21 cellular contexts compared by ENCODE assay signal in the genomic region with DNA sequence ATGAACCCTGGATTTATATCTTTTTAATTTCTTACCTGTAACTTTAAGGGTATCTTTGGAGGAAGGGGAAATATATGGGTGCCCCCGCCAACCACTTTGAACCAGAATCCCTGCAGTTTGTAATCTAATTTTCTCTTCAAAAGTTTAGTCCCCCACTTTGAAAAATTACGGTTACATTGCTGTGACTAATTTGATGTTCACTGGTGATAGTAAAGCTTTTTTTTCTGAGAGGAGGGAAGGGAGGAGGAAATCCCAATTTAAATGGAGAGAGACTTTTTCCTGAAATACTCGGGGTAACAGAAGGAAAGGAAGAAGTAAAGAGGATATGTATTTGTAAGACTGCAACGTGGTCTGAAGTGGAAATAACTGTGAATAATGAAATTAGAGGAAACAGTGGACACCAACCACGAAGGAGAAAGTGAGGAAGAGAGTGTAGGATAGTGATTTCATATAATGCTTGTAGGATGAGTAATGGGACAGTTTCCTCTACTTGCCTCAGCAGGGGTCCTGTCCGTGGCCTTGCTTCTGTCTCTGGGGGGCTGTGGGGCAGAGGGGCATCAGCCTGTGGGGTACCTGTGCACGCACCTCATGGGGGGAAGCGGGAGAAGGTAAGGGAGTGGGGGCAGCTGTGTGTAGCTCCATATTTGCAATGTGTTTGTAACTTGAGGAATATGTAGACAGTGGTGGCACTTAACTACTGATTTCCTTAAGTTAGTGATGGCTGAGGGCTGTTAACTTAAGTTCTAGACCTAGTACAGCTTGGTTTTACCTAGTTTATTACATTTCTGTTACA.
DNase-seq lines count a peak whose midpoint lies in the region; ATAC-seq and TF ChIP-seq lines count a peak whose summit lies in the region.
"Had no signal": no experiment of that assay in that cellular context is flagged by ENCODE, and none has a peak within 500 bp of the region (broad histone marks: within the 10 kb centered on the region; RNA-seq: fewer than 3 reads in every experiment).

No MANE protein-coding gene starts in this region.

- H3K79me2 ChIP-seq in PC-3 (ENCODE audit: low read length), result no peaks in the 10 kb centered on the region

- H3F3A ChIP-seq in PC-3 (ENCODE audit: low read length, unreplicated experiment), result no peaks in the 10 kb centered on the region

- H3K9me2 ChIP-seq in PC-3 (replicated peaks; ENCODE audit: low read length), result no peaks in the 10 kb centered on the region

- H3K4me3 ChIP-seq in PC-3 (ENCODE audit: low read length) (no peak overlapping the region), coronary artery (peak overlapping the region; percentile 46), skeletal muscle satellite cell (ENCODE audit: low read length) (no peak overlapping the region)
- H3K4me3 ChIP-seq: Peyer's patch, testis had no signal

- POLR2A ChIA-PET in PC-3 (lab: Charles Lee; ENCODE audit: unreplicated experiment), result no interaction called here

- BruUV-seq in PC-3 (replicated peaks; lab: Mats Ljungman, UMichigan), result no TSS peak

- ATAC-seq in PC-3, result no peak
- ATAC-seq in GM19463 (IDR thresholded peaks at IDR 0.05; ENCODE audit: unreplicated experiment), result no peak
- ATAC-seq in HG02970 (IDR thresholded peaks at IDR 0.05; ENCODE audit: low FRiP score, unreplicated experiment), result no peak
- ATAC-seq in HG03354 (IDR thresholded peaks at IDR 0.05; ENCODE audit: poor library complexity, severe bottlenecking, unreplicated experiment), result no peak
- ATAC-seq: stimulated activated memory B cell treated with anti-CD40 and anti-IgM and Interleukin-4, amounts not matched to agents 10 μg/mL and 1 μg/mL and 100 μg/mL, for 72 hours had no signal

- no peak for TF ChIP-seq CTCF in PC-3 (conservative IDR thresholded peaks at IDR 0.05; ENCODE audit: low read depth, low read length)
- TF ChIP-seq CTCF in coronary artery (IDR thresholded peaks at IDR 0.05), result no peak

- peak; percentile 44 for DNase-seq in EL
- DNase-seq in PC-3, result no peak
- no peak for DNase-seq in coronary artery (ENCODE audit: low spot score)
- no peak for DNase-seq in KBM-7
- DNase-seq: activated CD4-positive, alpha-beta T cell treated with anti-CD3 and anti-CD28 coated beads, Interleukin-2, amount 10 ng/mL, durations not matched to agents 7 days and 5 days; AML-193; anterior cingulate cortex; CD8-positive, alpha-beta memory T cell; endodermal cell; glutamatergic neuron; NCI-H1417 treated with DMSO at 0.1 percent for 48 hours; NCI-H510A treated with DMSO at 0.1 percent for 48 hours; NK-92 treated with Interleukin-12 subunit alpha and Interleukin-12 subunit beta, amount 100 ng/mL, for 24 hours; Peyer's patch; testis had no signal

- H3K27me3 ChIP-seq in PC-3 (ENCODE audit: low read length) (no peaks in the 10 kb centered on the region), skeletal muscle satellite cell (ENCODE audit: control insufficient read depth, insufficient read depth, low read length) (no peaks in the 10 kb centered on the region)
- H3K27me3 ChIP-seq: Peyer's patch, testis had no signal

- H3K4me1 ChIP-seq in PC-3 (ENCODE audit: insufficient read depth, low read length) (peaks cover 28% of the 10 kb centered on the region), skeletal muscle satellite cell (ENCODE audit: control insufficient read depth, insufficient read depth, low read length) (peaks cover 51% of the 10 kb centered on the region)

- H3K9me3 ChIP-seq in PC-3 (ENCODE audit: low read length) (no peaks in the 10 kb centered on the region), skeletal muscle satellite cell (replicated peaks; ENCODE audit: low read length) (no peaks in the 10 kb centered on the region)
- H3K9me3 ChIP-seq: Peyer's patch, testis had no signal

- CTCF ChIA-PET in PC-3 (lab: Charles Lee), result no interaction called here

- H3K4me2 ChIP-seq in PC-3 (ENCODE audit: low read length), result peak overlapping the region; percentile 22; the same call in 1 of the 2 replicates
- H3K4me2 ChIP-seq in skeletal muscle satellite cell (ENCODE audit: low read length), result peak overlapping the region; percentile 13

- H3K9ac ChIP-seq in PC-3 (ENCODE audit: low read length) (no peak overlapping the region), skeletal muscle satellite cell (ENCODE audit: low read depth, low read length) (no peak overlapping the region)

- in situ Hi-C loops in KBM-7 (cut with MboI; ENCODE audit: low pct_unique_long_range_greater_than_20kb, low sequenced_read_pairs), result no loop called here

- no peaks in the 10 kb centered on the region for H4K20me1 ChIP-seq in PC-3 (ENCODE audit: low read length)

- H3K36me3 ChIP-seq in PC-3 (ENCODE audit: low read depth, low read length) (no peaks in the 10 kb centered on the region), skeletal muscle satellite cell (ENCODE audit: insufficient read depth, low read length) (no peaks in the 10 kb centered on the region)
- H3K36me3 ChIP-seq: Peyer's patch had no signal

- intact Hi-C loops in PC-3 (cut with micrococcal nuclease), result no loop called here

- 0 out of 2 replicates have a peak overlapping the region, but pooled peaks have one; percentile 14 for H2AFZ ChIP-seq in PC-3 (ENCODE audit: low read length)

- H3K27ac ChIP-seq in PC-3 (ENCODE audit: low read length) (no peak overlapping the region), coronary artery (peak overlapping the region; percentile 64 to 87)
- H3K27ac ChIP-seq: VCaP had no signal
